Comparison of ENCODE assay signal across 18 cellular contexts in genomic region chr6:137660296-137660731, GRCh38.
"Had no signal": no experiment of that assay in that cellular context is flagged by ENCODE, and none has a peak within 500 bp of the region (broad histone marks: within the 10 kb centered on the region; RNA-seq: fewer than 3 reads in every experiment).

No MANE protein-coding gene starts in this region.

- H3K27me3 ChIP-seq: gastroesophageal sphincter, heart right ventricle, left lung, right atrium auricular region had no signal

- ATAC-seq: activated CD4-positive, CD25-positive, alpha-beta regulatory T cell treated with anti-CD3 and anti-CD28 coated beads, Interleukin-2, amount 50 U/mL, for 24 hours; activated naive CD8-positive, alpha-beta T cell treated with anti-CD3 and anti-CD28 coated beads, Interleukin-2, amount 50 U/mL, for 24 hours; activated T-helper 17 cell treated with anti-CD3 and anti-CD28 coated beads, Interleukin-2, amount 50 U/mL, for 72 hours; gastroesophageal sphincter; heart right ventricle; left lung; natural killer cell treated with Interleukin-12 subunit alpha and Interleukin-12 subunit beta and Interleukin-15 and Interleukin-18, amount 100 ng/mL, for 72 hours had no signal

- DNase-seq: activated CD4-positive, alpha-beta T cell treated with anti-CD3 and anti-CD28 coated beads, Interleukin-2, amount 50 U/mL, for 4 hours; activated naive CD4-positive, alpha-beta T cell treated with Interleukin-2 at 50 U/mL for 16 hours; activated naive CD8-positive, alpha-beta T cell treated with anti-CD3 and anti-CD28 coated beads, Interleukin-2, amount 50 U/mL, for 24 hours; aorta; dermis blood vessel endothelial cell; heart right ventricle; left lung; nucleus accumbens; stimulated activated CD4-positive, alpha-beta T cell treated with anti-CD3 and anti-CD28 coated beads, Interleukin-4, amount 100 ng/mL, for 4 hours; stimulated activated CD8-positive, alpha-beta memory T cell treated with anti-CD3 and anti-CD28 coated beads, Interleukin-4, amount 100 ng/mL, for 48 hours; stimulated activated naive CD4-positive, alpha-beta T cell treated with Interleukin-2 at 50 U/mL for 16 hours had no signal

- FAIRE-seq: bronchial epithelial cell had no signal

- H3K4me1 ChIP-seq: gastroesophageal sphincter, left lung, right atrium auricular region had no signal

- H3K36me3 ChIP-seq: gastroesophageal sphincter, heart right ventricle, left lung, right atrium auricular region had no signal

- H3K4me2 ChIP-seq: smooth muscle cell had no signal

- H3K4me3 ChIP-seq: gastroesophageal sphincter, heart right ventricle, left lung, right atrium auricular region, smooth muscle cell had no signal

- H3K27ac ChIP-seq: gastroesophageal sphincter, heart right ventricle, left lung, right atrium auricular region had no signal
